ENCODE assay signal across 8 cellular contexts in the genomic region with DNA sequence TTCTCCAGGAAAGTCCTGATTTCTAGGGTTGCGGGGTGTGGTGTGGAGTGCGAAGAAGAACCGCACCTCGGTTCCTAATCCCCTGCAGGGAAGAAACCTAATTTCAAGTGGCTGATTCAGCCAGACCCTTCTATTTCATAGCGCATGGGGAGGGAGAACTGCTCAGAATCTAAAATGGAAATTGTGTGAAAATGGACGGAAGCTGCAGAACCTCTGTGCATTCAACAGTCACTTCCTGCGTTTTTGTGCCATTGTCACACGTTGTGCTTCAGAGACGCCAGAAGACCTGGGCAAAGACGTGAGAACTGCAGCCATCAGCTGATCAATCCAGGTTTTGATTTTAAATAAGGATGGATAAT. TPM values are rescaled to one million over a fixed set of nuclear protein-coding genes. Genes with fewer than 3 reads are reported as not detected.
DNase-seq lines count a peak whose midpoint lies in the region; ATAC-seq and TF ChIP-seq lines count a peak whose summit lies in the region.

No MANE protein-coding gene starts in this region.

- no peaks in the 10 kb centered on the region for H3K27me3 Mint-ChIP-seq in stimulated activated naive B cell treated with anti-CD40 and anti-IgM and Interleukin-4, amounts not matched to agents 10 μg/mL and 1 μg/mL and 100 μg/mL, for 72 hours

- peak in 2 of 4 donors; percentile 10 to 31 for ATAC-seq in heart left ventricle
- ATAC-seq in Right ventricle myocardium inferior = no peak
- peak; percentile 26 for ATAC-seq in HG03432 (IDR thresholded peaks at IDR 0.05; ENCODE audit: unreplicated experiment)
- peak; percentile 28 to 33 for ATAC-seq in stimulated activated naive B cell treated with anti-CD40 and anti-IgM and Interleukin-4, amounts not matched to agents 10 μg/mL and 1 μg/mL and 100 μg/mL, for 72 hours (replicated peaks)
- no peak for ATAC-seq in sciatic nerve

- no peaks in the 10 kb centered on the region for H3K9me3 ChIP-seq in heart left ventricle

- no peak for TF ChIP-seq CTCF in heart left ventricle (IDR thresholded peaks at IDR 0.05)

- H3K27me3 ChIP-seq in heart left ventricle = peaks cover 0 to 49% (median 20%) of the 10 kb centered on the region in 9 donors

- no peak for TF ChIP-seq POLR2A in heart left ventricle (IDR thresholded peaks at IDR 0.05)

- no peak for DNase-seq in heart left ventricle
- no peak for DNase-seq in Right ventricle myocardium inferior (ENCODE audit: missing footprints)
- peak; percentile 10 for DNase-seq in activated T-helper 9 cell treated with anti-CD3 and anti-CD28 coated beads, Interleukin-2, amount 50 U/mL, for 16 hours (ENCODE audit: low read depth)
- peak; percentile 47 for DNase-seq in inferior parietal cortex (ENCODE audit: extremely low spot score)
- peak; percentile 26 for DNase-seq in stimulated activated naive B cell treated with anti-CD40 and anti-IgM and Interleukin-4, amounts not matched to agents 10 μg/mL and 1 μg/mL and 100 μg/mL, for 72 hours
- no peak for DNase-seq in posterior cingulate gyrus
- no peak for DNase-seq in sciatic nerve (ENCODE audit: low spot score)

- H3K4me3 Mint-ChIP-seq in stimulated activated naive B cell treated with anti-CD40 and anti-IgM and Interleukin-4, amounts not matched to agents 10 μg/mL and 1 μg/mL and 100 μg/mL, for 72 hours = peak overlapping the region; percentile 97 to 98

- intact Hi-C loops in heart left ventricle (cut with DNase I) = no loop called here
- intact Hi-C loops in Right ventricle myocardium inferior (cut with DNase I) = no loop called here
- intact Hi-C loops in posterior cingulate gyrus (cut with DNase I) = no loop called here
- intact Hi-C loops in sciatic nerve (cut with DNase I) = no loop called here

- peak overlapping the region; percentile 100 for H3K27ac Mint-ChIP-seq in stimulated activated naive B cell treated with anti-CD40 and anti-IgM and Interleukin-4, amounts not matched to agents 10 μg/mL and 1 μg/mL and 100 μg/mL, for 72 hours

- peak overlapping the region in 5 of 12 donors; percentile 5 to 75 (median 25) for H3K27ac ChIP-seq in heart left ventricle

- 9 to 11% (median 10%) methylated on average over 10 of the region's 10 CpGs for WGBS in heart left ventricle, 4 donors

- peaks cover 17 to 21% of the 10 kb centered on the region in 2 donors for H3K36me3 Mint-ChIP-seq in stimulated activated naive B cell treated with anti-CD40 and anti-IgM and Interleukin-4, amounts not matched to agents 10 μg/mL and 1 μg/mL and 100 μg/mL, for 72 hours

- no peaks in the 10 kb centered on the region for H3K9me3 Mint-ChIP-seq in stimulated activated naive B cell treated with anti-CD40 and anti-IgM and Interleukin-4, amounts not matched to agents 10 μg/mL and 1 μg/mL and 100 μg/mL, for 72 hours

- peaks cover 33 to 65% of the 10 kb centered on the region in 2 donors for H3K4me1 Mint-ChIP-seq in stimulated activated naive B cell treated with anti-CD40 and anti-IgM and Interleukin-4, amounts not matched to agents 10 μg/mL and 1 μg/mL and 100 μg/mL, for 72 hours

- H3K4me3 ChIP-seq in heart left ventricle = peak overlapping the region in 11 of 12 donors; percentile 45 to 73 (median 57)

- H3K4me1 ChIP-seq in heart left ventricle = peaks cover 0 to 21% (median 6%) of the 10 kb centered on the region in 12 donors

- no peaks in the 10 kb centered on the region for H3K36me3 ChIP-seq in heart left ventricle

RNA-seq across cellular contexts. Expression of a gene that starts 1.2 kb away (rescaled TPM):
- total RNA-seq in heart left ventricle (1 to 10 TPM in 5 of 9 donors, under 1 TPM in 4; 0.28 to 2.6 (median 1.3) TPM), Right ventricle myocardium inferior (0.62 TPM), sciatic nerve (4.5 TPM)
- polyA plus RNA-seq in heart left ventricle = under 1 TPM; 0.30 to 0.38 TPM

RNA-seq across cellular contexts. Expression of a gene that starts 18.6 kb away (rescaled TPM):
- total RNA-seq in heart left ventricle (1 to 10 TPM; 1.3 to 8.7 (median 5.0) TPM), Right ventricle myocardium inferior (6.1 TPM), sciatic nerve (24.9 TPM)
- polyA plus RNA-seq in heart left ventricle = 1 to 10 TPM; 1.4 to 3.1 TPM

Comparison
In these comparisons a context has a peak if more than half of its experiments do, and no peak if none do; other contexts are left out.
1. ATAC-seq: peak in HG03432 (single experiment) and stimulated activated naive B cell treated with anti-CD40 and anti-IgM and Interleukin-4, amounts not matched to agents 10 μg/mL and 1 μg/mL and 100 μg/mL, for 72 hours (2 of 2); none in Right ventricle myocardium inferior (single experiment) and sciatic nerve (single experiment).
2. DNase-seq: peak in activated T-helper 9 cell treated with anti-CD3 and anti-CD28 coated beads, Interleukin-2, amount 50 U/mL, for 16 hours (single experiment), inferior parietal cortex (single experiment) and stimulated activated naive B cell treated with anti-CD40 and anti-IgM and Interleukin-4, amounts not matched to agents 10 μg/mL and 1 μg/mL and 100 μg/mL, for 72 hours (single experiment); none in heart left ventricle (0 of 5), Right ventricle myocardium inferior (single experiment), posterior cingulate gyrus (0 of 10) and sciatic nerve (single experiment).